In genomic region chr2:132038883-132039235, GRCh38 we compare ENCODE assay signal across 8 cellular contexts.
DNase-seq lines count a peak whose midpoint lies in the region; ATAC-seq and TF ChIP-seq lines count a peak whose summit lies in the region.
"Not testable (repeated sequence)": the region's sequence is repeated elsewhere in the genome, so short reads cannot be mapped to it uniquely, and the experiment has no call there.

No MANE protein-coding gene starts in this region.

- POLR2A ChIA-PET in Caco-2 (lab: Charles Lee); activated CD4-positive, alpha-beta memory T cell treated with anti-CD3 and anti-CD28 coated beads for 36 hours (lab: Charles Lee): not testable (repeated sequence)

- not testable (repeated sequence) for H3K27me3 ChIP-seq in Caco-2 (replicated peaks; ENCODE audit: control insufficient read depth, insufficient read depth, low read length); MM.1S (replicated peaks; ENCODE audit: insufficient read depth, low read length)
- H3K27me3 ChIP-seq in heart left ventricle (peaks cover 8 to 42% (median 28%) of the 10 kb centered on the region in 9 donors), mesenchymal stem cell (ENCODE audit: control insufficient read depth in 1 of 2, insufficient read depth in 1 of 2, low read length in 2 of 2) (peaks cover 14 to 24% of the 10 kb centered on the region in 2 experiments), tibial nerve (peaks cover 0 to 28% of the 10 kb centered on the region in 2 donors)

- not testable (repeated sequence) for H3K9me3 ChIP-seq in Caco-2; MM.1S (replicated peaks; ENCODE audit: insufficient read depth, low read length); heart left ventricle; mesenchymal stem cell (ENCODE audit: control insufficient read depth, low read length); tibial nerve

- H3K23ac ChIP-seq in mesenchymal stem cell (ENCODE audit: low read length in 2 of 2) = not testable (repeated sequence)

- H2BK5ac ChIP-seq in mesenchymal stem cell (ENCODE audit: low read depth, low read length, poor library complexity, severe bottlenecking) = not testable (repeated sequence)

- not testable (repeated sequence) for TF ChIP-seq POLR2A in heart left ventricle (IDR thresholded peaks at IDR 0.05); tibial nerve (IDR thresholded peaks at IDR 0.05)

- not testable (repeated sequence) for H4K91ac ChIP-seq in mesenchymal stem cell (ENCODE audit: low read length)

- ATAC-seq in heart left ventricle = not testable (repeated sequence)

- H3K27me3 Mint-ChIP-seq in Caco-2 (ENCODE audit: insufficient read depth, unreplicated experiment) = not testable (repeated sequence)
- H3K27me3 Mint-ChIP-seq in activated CD4-positive, alpha-beta memory T cell treated with anti-CD3 and anti-CD28 coated beads for 36 hours = peaks cover 35% of the 10 kb centered on the region
- H3K27me3 Mint-ChIP-seq in progenitor cell of endocrine pancreas = peaks cover 42% of the 10 kb centered on the region

- not testable (repeated sequence) for H3K27ac ChIP-seq in MM.1S (ENCODE audit: low read length); heart left ventricle; mesenchymal stem cell (ENCODE audit: low read length, poor library complexity, severe bottlenecking)
- H3K27ac ChIP-seq in tibial nerve = peak overlapping the region in 2 of 4 donors; percentile 72 to 84

- not testable (repeated sequence) for H3K79me2 ChIP-seq in MM.1S (ENCODE audit: low read length)

- H3K9ac ChIP-seq in MM.1S (ENCODE audit: low read length) = peak overlapping the region; percentile 70; the same call in 1 of the 2 replicates
- not testable (repeated sequence) for H3K9ac ChIP-seq in mesenchymal stem cell (ENCODE audit: low read length)

- H4K8ac ChIP-seq in mesenchymal stem cell (ENCODE audit: low read length) = not testable (repeated sequence)

- H3K79me1 ChIP-seq in mesenchymal stem cell (replicated peaks; ENCODE audit: low read length, poor library complexity, severe bottlenecking) = not testable (repeated sequence)

- H3K4me3 Mint-ChIP-seq in Caco-2 (ENCODE audit: unreplicated experiment) = peak overlapping the region; percentile 51
- H3K4me3 Mint-ChIP-seq in activated CD4-positive, alpha-beta memory T cell treated with anti-CD3 and anti-CD28 coated beads for 36 hours = peak overlapping the region; percentile 18
- peak overlapping the region; percentile 79 for H3K4me3 Mint-ChIP-seq in progenitor cell of endocrine pancreas (ENCODE audit: low read depth)

- H3K9me2 ChIP-seq in MM.1S (replicated peaks; ENCODE audit: insufficient read depth, low read length) = not testable (repeated sequence)

- not testable (repeated sequence) for BruUV-seq in Caco-2 (replicated peaks; lab: Mats Ljungman, UMichigan)

- not testable (repeated sequence) for H3K14ac ChIP-seq in mesenchymal stem cell (ENCODE audit: low read length in 2 of 2)

- not testable (repeated sequence) for H2BK12ac ChIP-seq in mesenchymal stem cell (ENCODE audit: low read length in 2 of 2)

- H3K4ac ChIP-seq in mesenchymal stem cell (ENCODE audit: low read depth in 1 of 2, low read length in 2 of 2) = not testable (repeated sequence)

- not testable (repeated sequence) for H3K36me3 Mint-ChIP-seq in Caco-2 (ENCODE audit: insufficient read depth, unreplicated experiment); activated CD4-positive, alpha-beta memory T cell treated with anti-CD3 and anti-CD28 coated beads for 36 hours; progenitor cell of endocrine pancreas (ENCODE audit: insufficient read depth)

- not testable (repeated sequence) for TF ChIP-seq CTCF in Caco-2 (IDR thresholded peaks at IDR 0.05; ENCODE audit: insufficient read depth in 1 of 2, low read depth in 1 of 2, low read length in 1 of 2, severe bottlenecking in 1 of 2, unreplicated experiment in 1 of 2); MM.1S (IDR thresholded peaks at IDR 0.05; ENCODE audit: low read length); choroid plexus epithelial cell (conservative IDR thresholded peaks at IDR 0.05; ENCODE audit: low read depth, low read length); heart left ventricle (IDR thresholded peaks at IDR 0.05); progenitor cell of endocrine pancreas (IDR thresholded peaks at IDR 0.05; ENCODE audit: unreplicated experiment); tibial nerve (IDR thresholded peaks at IDR 0.05)

- not testable (repeated sequence) for TF ChIP-seq EP300 in tibial nerve (IDR thresholded peaks at IDR 0.05)

- not testable (repeated sequence) for H3K4me1 ChIP-seq in Caco-2; MM.1S (ENCODE audit: low read length); mesenchymal stem cell (ENCODE audit: control insufficient read depth, insufficient read depth, low read depth, low read length)
- H3K4me1 ChIP-seq in heart left ventricle (peaks cover 0 to 16% (median 0%) of the 10 kb centered on the region in 12 donors), tibial nerve (peaks cover 0 to 15% (median 3%) of the 10 kb centered on the region in 4 donors)

- CTCF ChIA-PET in Caco-2 (lab: Charles Lee); activated CD4-positive, alpha-beta memory T cell treated with anti-CD3 and anti-CD28 coated beads for 36 hours (lab: Charles Lee): not testable (repeated sequence)

- peak overlapping the region; percentile 52; the same call in 1 of the 2 replicates for H3K4me2 ChIP-seq in MM.1S (ENCODE audit: low read depth, low read length)
- H3K4me2 ChIP-seq in mesenchymal stem cell (ENCODE audit: low read length, poor library complexity, severe bottlenecking) = peak overlapping the region; percentile 94

- not testable (repeated sequence) for H3K4me1 Mint-ChIP-seq in Caco-2 (ENCODE audit: low read depth, unreplicated experiment); activated CD4-positive, alpha-beta memory T cell treated with anti-CD3 and anti-CD28 coated beads for 36 hours (ENCODE audit: low read depth); progenitor cell of endocrine pancreas (ENCODE audit: low read depth)

- WGBS in heart left ventricle, 4 donors = 4 to 7% (median 6%) methylated on average over 1 of the region's 1 CpG
- no CpG with 5 or more reads among the region's 1 CpG for WGBS in mesenchymal stem cell
- 9 to 15% methylated on average over 1 of the region's 1 CpG for WGBS in tibial nerve, 2 donors

- H2BK15ac ChIP-seq in mesenchymal stem cell (ENCODE audit: low read depth, poor library complexity, severe bottlenecking) = not testable (repeated sequence)

- not testable (repeated sequence) for H3K36me3 ChIP-seq in Caco-2 (ENCODE audit: control insufficient read depth, insufficient read depth, low read length); MM.1S (replicated peaks; ENCODE audit: insufficient read depth, low read length); heart left ventricle; mesenchymal stem cell (ENCODE audit: control insufficient read depth in 1 of 2, insufficient read depth in 2 of 2, low read depth in 1 of 2, low read length in 2 of 2); tibial nerve

- H3F3A ChIP-seq in MM.1S (ENCODE audit: insufficient read depth, low read length) = not testable (repeated sequence)

- H2AFZ ChIP-seq in MM.1S (ENCODE audit: low read length) = peak overlapping the region; percentile 83; the same call in 1 of the 2 replicates
- H2AFZ ChIP-seq in mesenchymal stem cell (ENCODE audit: low read depth, low read length) = not testable (repeated sequence)

- H3K18ac ChIP-seq in mesenchymal stem cell (ENCODE audit: low read depth in 1 of 2, low read length in 2 of 2) = not testable (repeated sequence)

- intact Hi-C loops in Caco-2 (cut with micrococcal nuclease; ENCODE audit: unreplicated experiment); activated CD4-positive, alpha-beta memory T cell treated with anti-CD3 and anti-CD28 coated beads for 36 hours (cut with micrococcal nuclease); heart left ventricle (cut with DNase I): not testable (repeated sequence)

- DNase-seq in Caco-2; MM.1S; activated CD4-positive, alpha-beta memory T cell treated with anti-CD3 and anti-CD28 coated beads for 36 hours; choroid plexus epithelial cell (ENCODE audit: low read depth); heart left ventricle; mesenchymal stem cell; progenitor cell of endocrine pancreas (ENCODE audit: low spot score, unreplicated experiment); tibial nerve (ENCODE audit: low spot score in 2 of 2): not testable (repeated sequence)

- H4K20me1 ChIP-seq in MM.1S (ENCODE audit: insufficient read depth, low read length) = not testable (repeated sequence)

- H3K4me3 ChIP-seq in Caco-2 (ENCODE audit: low read depth, low read length) = 0 out of 2 replicates have a peak overlapping the region, but pooled peaks have one; percentile 21
- peak overlapping the region; percentile 66 for H3K4me3 ChIP-seq in MM.1S (ENCODE audit: low read length)
- peak overlapping the region; percentile 40 for H3K4me3 ChIP-seq in choroid plexus epithelial cell (ENCODE audit: low read depth, low read length)
- peak overlapping the region in 11 of 12 donors; percentile 23 to 59 (median 47) for H3K4me3 ChIP-seq in heart left ventricle
- H3K4me3 ChIP-seq in mesenchymal stem cell (ENCODE audit: insufficient read depth in 1 of 2, low read depth in 1 of 2, low read length in 2 of 2) = peak overlapping the region in 1 of 2 experiments; percentile 56
- H3K4me3 ChIP-seq in tibial nerve = peak overlapping the region in 3 of 4 donors; percentile 22 to 59 (median 58)

- H2BK120ac ChIP-seq in mesenchymal stem cell (ENCODE audit: low read depth, low read length) = not testable (repeated sequence)

- H3K9me3 Mint-ChIP-seq in Caco-2 (ENCODE audit: unreplicated experiment); activated CD4-positive, alpha-beta memory T cell treated with anti-CD3 and anti-CD28 coated beads for 36 hours; progenitor cell of endocrine pancreas (ENCODE audit: low read depth): not testable (repeated sequence)

- H3K27ac Mint-ChIP-seq in Caco-2 (ENCODE audit: unreplicated experiment); activated CD4-positive, alpha-beta memory T cell treated with anti-CD3 and anti-CD28 coated beads for 36 hours; progenitor cell of endocrine pancreas: not testable (repeated sequence)

- H2AK5ac ChIP-seq in mesenchymal stem cell (ENCODE audit: low read length, severe bottlenecking) = not testable (repeated sequence)

Comparison
In these comparisons a context has a peak if more than half of its experiments do, and no peak if none do; other contexts are left out.
1. H3K4me3 Mint-ChIP-seq: peak in every context shown above with its lines; median percentile 79 in progenitor cell of endocrine pancreas; 51 in Caco-2; 18 in activated CD4-positive, alpha-beta memory T cell treated with anti-CD3 and anti-CD28 coated beads for 36 hours.